Comparison of ENCODE assay signal across 8 cellular contexts in the genomic region with DNA sequence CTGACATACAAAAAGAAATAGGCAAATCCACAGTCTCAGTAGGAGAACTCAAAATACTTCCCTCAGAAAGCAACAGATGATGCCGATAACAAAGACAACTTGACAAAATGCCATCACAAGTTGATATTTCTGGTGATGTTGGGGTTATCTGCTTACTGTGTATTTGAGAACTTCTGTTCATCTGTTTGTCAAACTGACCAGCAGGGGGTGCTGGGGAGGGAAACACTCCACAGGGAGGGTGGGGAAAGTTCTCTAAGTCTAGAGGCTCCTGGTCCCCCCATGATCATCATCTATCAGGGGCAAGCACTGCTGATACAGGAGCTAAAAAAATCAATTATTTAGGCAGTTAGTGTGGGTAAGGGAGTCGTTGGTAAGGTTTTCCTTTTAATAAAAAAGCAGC. TPM values are rescaled to one million over a fixed set of nuclear protein-coding genes. Genes with fewer than 3 reads are reported as not detected.
DNase-seq lines count a peak whose midpoint lies in the region; ATAC-seq and TF ChIP-seq lines count a peak whose summit lies in the region.
"Had no signal": no experiment of that assay in that cellular context is flagged by ENCODE, and none has a peak within 500 bp of the region (broad histone marks: within the 10 kb centered on the region; RNA-seq: fewer than 3 reads in every experiment).

No MANE protein-coding gene starts in this region.

- no peaks in the 10 kb centered on the region for H3K9me3 Mint-ChIP-seq in T-cell

- no peaks in the 10 kb centered on the region for H4K20me1 ChIP-seq in fibroblast of lung (ENCODE audit: control insufficient read depth, extremely low read depth, insufficient read depth, low read length)

- H3K27me3 Mint-ChIP-seq in T-cell = peaks cover 8 to 29% of the 10 kb centered on the region in 2 donors

- no peaks in the 10 kb centered on the region for H3K9me3 ChIP-seq in fibroblast of lung (ENCODE audit: control insufficient read depth, insufficient read depth, low read depth, low read length)

- H3K4me2 ChIP-seq in fibroblast of lung (ENCODE audit: extremely low read depth, insufficient read depth, low read length) = no peak overlapping the region

- no peaks in the 10 kb centered on the region for H3K4me1 Mint-ChIP-seq in T-cell

- H3K4me3 ChIP-seq in GM12875 (ENCODE audit: low read depth, low read length) = no peak overlapping the region
- no peak overlapping the region for H3K4me3 ChIP-seq in fibroblast of lung (replicated peaks in 1 of 4; ENCODE audit: control extremely low read depth in 1 of 4, insufficient read depth in 1 of 4, low read depth in 3 of 4, low read length in 4 of 4)
- H3K4me3 ChIP-seq in lower leg skin (ENCODE audit: low read depth, poor library complexity, severe bottlenecking) = no peak overlapping the region

- WGBS in lower leg skin, 2 donors = 38 to 47% methylated on average over 2 of the region's 2 CpGs

- ATAC-seq in HG02642 (IDR thresholded peaks at IDR 0.05; ENCODE audit: poor library complexity, unreplicated experiment) = peak; percentile 82
- ATAC-seq in T-cell (replicated peaks in 1 of 4) = no peak
- no peak for ATAC-seq in HG02571 (IDR thresholded peaks at IDR 0.05; ENCODE audit: unreplicated experiment)

- no peaks in the 10 kb centered on the region for H3K36me3 Mint-ChIP-seq in T-cell

- H3K27ac Mint-ChIP-seq in T-cell = no peak overlapping the region

- CTCF ChIA-PET in T-cell (lab: Charles Lee) = interaction anchor here (0.7 kb wide), 4 partner anchors 9 to 182 kb away, joined by 3 to 8 read pairs (median 4); no protein-coding TSS in a partner anchor

- TF ChIP-seq POLR2A in lower leg skin (IDR thresholded peaks at IDR 0.05) = no peak

- no peaks in the 10 kb centered on the region for H3K4me1 ChIP-seq in fibroblast of lung (ENCODE audit: control insufficient read depth, extremely low read depth, insufficient read depth, low read length)

- intact Hi-C loops in lower leg skin (cut with DNase I; ENCODE audit: low total_unique reads) = loop anchor here (10.0 kb wide), 1 partner anchor 1284 kb away; no protein-coding TSS in a partner anchor

- no peak overlapping the region for H3K27ac ChIP-seq in fibroblast of lung (ENCODE audit: insufficient read depth, low read length)

- no peaks in the 10 kb centered on the region for H3K79me2 ChIP-seq in fibroblast of lung (ENCODE audit: control insufficient read depth, insufficient read depth, low read length)

- DNase-seq in T-cell (peak in 21 of 34 experiments; percentile 3 to 37 (median 19)), fibroblast of lung (ENCODE audit: low read depth in 2 of 2) (no peak), lower leg skin (ENCODE audit: low spot score in 2 of 2) (no peak)
- peak; percentile 5 to 29 for DNase-seq in stimulated activated CD4-positive, alpha-beta T cell treated with anti-CD3 and anti-CD28 coated beads, Interleukin-1b, Interleukin-23, amount 100 ng/mL, for 4 hours (ENCODE audit: low read depth in 2 of 2)

- H3K4me3 Mint-ChIP-seq in T-cell = no peak overlapping the region

- peak; percentile 63 for TF ChIP-seq CTCF in GM12875 (IDR thresholded peaks at IDR 0.05; ENCODE audit: borderline replicate concordance, insufficient read depth, low read depth, low read length)
- peak; percentile 11 to 28 for TF ChIP-seq CTCF in fibroblast of lung (conservative IDR thresholded peaks at IDR 0.05 in 1 of 2, IDR thresholded peaks at IDR 0.05 in 1 of 2; ENCODE audit: low read depth in 1 of 2, low read length in 2 of 2)
- TF ChIP-seq CTCF in lower leg skin (IDR thresholded peaks at IDR 0.05) = no peak

- POLR2A ChIA-PET in T-cell (lab: Charles Lee) = interaction anchor here in 1 of 2 donors (0.6 kb wide), 1 partner anchor 323 kb away, joined by 6 read pairs; no protein-coding TSS in a partner anchor

- no peaks in the 10 kb centered on the region for H3K27me3 ChIP-seq in fibroblast of lung (ENCODE audit: control insufficient read depth, insufficient read depth, low read length)

- H3K36me3 ChIP-seq in fibroblast of lung (ENCODE audit: control insufficient read depth, insufficient read depth, low read length) = no peaks in the 10 kb centered on the region

- no peak overlapping the region for H3K9ac ChIP-seq in fibroblast of lung (ENCODE audit: insufficient read depth, low read length)

- no peak overlapping the region for H2AFZ ChIP-seq in fibroblast of lung (ENCODE audit: low read length)

RNA-seq across cellular contexts. Expression of gene GLYATL1, which starts 19.2 kb away (rescaled TPM):
- total RNA-seq in T-cell = under 1 TPM in 1 of 5 donors, not detected in 4; 0.51 TPM
- total RNA-seq in fibroblast of lung = 0.33 TPM in 1 of 2 replicates, not detected in the other
- 0.51 and 0.56 TPM in 2 replicates for polyA plus RNA-seq in fibroblast of lung
- polyA plus RNA-seq in fibroblast of lung (2012) = 0.22 and 0.31 TPM in 2 replicates
- polyA minus RNA-seq in fibroblast of lung (ENCODE audit: low replicate concordance) = not detected in 2 replicates
- total RNA-seq in lower leg skin = 1 to 10 TPM in 2 of 4 donors, under 1 TPM in 2; 0.30 to 6.8 (median 2.3) TPM
- total RNA-seq: T-helper 1 cell treated with Interleukin-12 subunit alpha and Interleukin-12 subunit beta and Interleukin-4 antibody, amounts not matched to agents 30 ng/mL and 1 ng/mL, for 36 hours had no signal

Comparison
In these comparisons a context has a peak if more than half of its experiments do, and no peak if none do; other contexts are left out.
1. CTCF ChIP-seq: peak in GM12875 (single experiment) and fibroblast of lung (2 of 2); none in lower leg skin (0 of 3).
2. DNase-seq: peak in T-cell (21 of 34) and stimulated activated CD4-positive, alpha-beta T cell treated with anti-CD3 and anti-CD28 coated beads, Interleukin-1b, Interleukin-23, amount 100 ng/mL, for 4 hours (2 of 2); none in fibroblast of lung (0 of 2) and lower leg skin (0 of 2).